ENCODE assay signal across 8 cellular contexts in genomic region chr1:22025368-22026154, GRCh38. TPM values are rescaled to one million over a fixed set of nuclear protein-coding genes. Genes with fewer than 3 reads are reported as not detected.
DNase-seq lines count a peak whose midpoint lies in the region; ATAC-seq and TF ChIP-seq lines count a peak whose summit lies in the region.

No MANE protein-coding gene starts in this region.

- DNase-seq in NCI-H1694 treated with DMSO at 0.1 percent for 48 hours (lab: John Stamatoyannopoulos, UW): peak; percentile 77
- peak; percentile 76 for DNase-seq in amniotic stem cell (lab: John Stamatoyannopoulos, UW)
- peak; percentile 83 for DNase-seq in left ventricle myocardium inferior
- DNase-seq in prostate gland (ENCODE audit: low spot score): peak; percentile 87
- peak; percentile 92 for DNase-seq in ureter (ENCODE audit: low spot score)

- H3K9me3 ChIP-seq in left ventricle myocardium inferior (replicated peaks) (no peaks in the 10 kb centered on the region), prostate gland (no peaks in the 10 kb centered on the region)

- no peaks in the 10 kb centered on the region for H3K27me3 ChIP-seq in left ventricle myocardium inferior (ENCODE audit: low read depth)
- H3K27me3 ChIP-seq in prostate gland (replicated peaks; ENCODE audit: insufficient read depth): no peaks in the 10 kb centered on the region

- no peak for TF ChIP-seq CTCF in left ventricle myocardium inferior (IDR thresholded peaks at IDR 0.05; ENCODE audit: borderline replicate concordance)
- peak in 1 of 4 experiments; percentile 8 for TF ChIP-seq CTCF in prostate gland (IDR thresholded peaks at IDR 0.05)

- under 1% methylated on average over 42 of the region's 42 CpGs for WGBS in prostate gland

- peak; percentile 77 for ATAC-seq in HG02885 (IDR thresholded peaks at IDR 0.05; ENCODE audit: poor library complexity, unreplicated experiment)

- peak overlapping the region; percentile 99 for H3K27ac Mint-ChIP-seq in T-helper 1 cell treated with Interleukin-12 subunit alpha and Interleukin-12 subunit beta and Interleukin-4 antibody, amounts not matched to agents 30 μg/mL and 1 μg/mL, for 36 hours

- H3K9me3 Mint-ChIP-seq in T-helper 1 cell treated with Interleukin-12 subunit alpha and Interleukin-12 subunit beta and Interleukin-4 antibody, amounts not matched to agents 30 μg/mL and 1 μg/mL, for 36 hours: no peaks in the 10 kb centered on the region

- peak overlapping the region; percentile 95 for H3K4me3 Mint-ChIP-seq in T-helper 1 cell treated with Interleukin-12 subunit alpha and Interleukin-12 subunit beta and Interleukin-4 antibody, amounts not matched to agents 30 μg/mL and 1 μg/mL, for 36 hours

- peaks cover 43% of the 10 kb centered on the region for H3K4me1 Mint-ChIP-seq in T-helper 1 cell treated with Interleukin-12 subunit alpha and Interleukin-12 subunit beta and Interleukin-4 antibody, amounts not matched to agents 30 μg/mL and 1 μg/mL, for 36 hours (ENCODE audit: low read depth)

- TF ChIP-seq POLR2A in GM15510 (IDR thresholded peaks at IDR 0.05; ENCODE audit: borderline replicate concordance, extremely low read depth, insufficient read length) (peak; percentile 80), prostate gland (IDR thresholded peaks at IDR 0.05) (peak; percentile 66)

- H3K4me3 ChIP-seq in left ventricle myocardium inferior: peak overlapping the region; percentile 99
- H3K4me3 ChIP-seq in prostate gland: peak overlapping the region; percentile 90 to 99

- H3K4me1 ChIP-seq in left ventricle myocardium inferior (peaks cover 27% of the 10 kb centered on the region), prostate gland (replicated peaks) (no peaks in the 10 kb centered on the region)

- intact Hi-C loops in left ventricle myocardium inferior (cut with micrococcal nuclease) (no loop called here), prostate gland (cut with DNase I) (no loop called here)

- H3K27ac ChIP-seq in left ventricle myocardium inferior (replicated peaks) (peak overlapping the region; percentile 99), prostate gland (peak overlapping the region; percentile 96 to 99)

- H3K36me3 ChIP-seq in left ventricle myocardium inferior: peaks cover 3% of the 10 kb centered on the region
- no peaks in the 10 kb centered on the region for H3K36me3 ChIP-seq in prostate gland

- peaks cover 6% of the 10 kb centered on the region for H3K36me3 Mint-ChIP-seq in T-helper 1 cell treated with Interleukin-12 subunit alpha and Interleukin-12 subunit beta and Interleukin-4 antibody, amounts not matched to agents 30 μg/mL and 1 μg/mL, for 36 hours (ENCODE audit: low read depth)

- no peaks in the 10 kb centered on the region for H3K27me3 Mint-ChIP-seq in T-helper 1 cell treated with Interleukin-12 subunit alpha and Interleukin-12 subunit beta and Interleukin-4 antibody, amounts not matched to agents 30 μg/mL and 1 μg/mL, for 36 hours (ENCODE audit: low read depth)

RNA-seq across cellular contexts. Expression of gene CELA3A, which starts 24.1 kb away (rescaled TPM):
- total RNA-seq in left ventricle myocardium inferior: not detected
- total RNA-seq in prostate gland: not detected
- not detected for total RNA-seq in ureter

RNA-seq across cellular contexts. Expression of gene CDC42, which starts 26.9 kb away (rescaled TPM):
- total RNA-seq in left ventricle myocardium inferior: 126 TPM
- 100 to 1,000 TPM; 164 to 182 TPM for total RNA-seq in prostate gland
- total RNA-seq in ureter: 326 TPM

RNA-seq across cellular contexts. Expression of gene CELA3B, which starts 48.7 kb away (rescaled TPM):
- total RNA-seq in left ventricle myocardium inferior: not detected
- total RNA-seq in prostate gland: not detected
- total RNA-seq in ureter: not detected

Comparison
In these comparisons a context has a peak if more than half of its experiments do, and no peak if none do; other contexts are left out.
1. Peak in every context shown above with its lines: DNase-seq, ATAC-seq, H3K4me3 ChIP-seq and H3K27ac ChIP-seq.